8 cellular contexts compared by ENCODE assay signal in genomic region chr11:2378527-2379210, GRCh38. TPM values are rescaled to one million over a fixed set of nuclear protein-coding genes. Genes with fewer than 3 reads are reported as not detected.
DNase-seq lines count a peak whose midpoint lies in the region; ATAC-seq and TF ChIP-seq lines count a peak whose summit lies in the region.

No MANE protein-coding gene starts in this region.

- no peaks in the 10 kb centered on the region for H3K9me3 ChIP-seq in esophagus (ENCODE audit: control insufficient read depth in 2 of 2, insufficient read depth in 1 of 2, low read depth in 1 of 2, low read length in 1 of 2)
- H3K9me3 ChIP-seq in neural progenitor cell (ENCODE audit: low read depth) = no peaks in the 10 kb centered on the region

- CTCF ChIA-PET in Calu3 (lab: Charles Lee) = interaction anchor here (0.6 to 1.8 kb wide), 5 partner anchors 22 to 141 kb away, joined by 3 to 9 read pairs (median 4); partner anchors contain the start of gene TSSC4

- H4K20me1 ChIP-seq in neural progenitor cell (ENCODE audit: low read depth) = peaks cover 62% of the 10 kb centered on the region

- peak overlapping the region; percentile 91 to 92 for H3K27ac ChIP-seq in esophagus (ENCODE audit: low read depth in 2 of 2, low read length in 1 of 2)
- no peak overlapping the region for H3K27ac ChIP-seq in neural progenitor cell

- H3K27me3 Mint-ChIP-seq in Calu3 (ENCODE audit: unreplicated experiment) = no peaks in the 10 kb centered on the region
- H3K27me3 Mint-ChIP-seq in neural progenitor cell (ENCODE audit: insufficient read depth, low read depth) = peaks cover 3% of the 10 kb centered on the region

- H3K36me3 ChIP-seq in esophagus (ENCODE audit: control insufficient read depth in 2 of 2, insufficient read depth in 2 of 2, low read length in 1 of 2) (peaks cover 0 to 2% of the 10 kb centered on the region in 2 donors), neural progenitor cell (no peaks in the 10 kb centered on the region)

- peak overlapping the region; percentile 67 for H3K27ac Mint-ChIP-seq in Calu3 (ENCODE audit: unreplicated experiment)
- no peak overlapping the region for H3K27ac Mint-ChIP-seq in neural progenitor cell

- no peak overlapping the region for H2AFZ ChIP-seq in neural progenitor cell (replicated peaks)

- 9 to 15% methylated on average over 22 to 23 of the region's 23 CpGs for WGBS in esophagus, 2 donors

- TF ChIP-seq CTCF in Calu3 (IDR thresholded peaks at IDR 0.05; ENCODE audit: unreplicated experiment) (no peak), neural progenitor cell (IDR thresholded peaks at IDR 0.05) (no peak)

- H3K27me3 ChIP-seq in esophagus (ENCODE audit: control insufficient read depth in 1 of 2, insufficient read depth in 2 of 2, low read length in 2 of 2) (no peaks in the 10 kb centered on the region), neural progenitor cell (peaks cover 10% of the 10 kb centered on the region)

- H3K79me2 ChIP-seq in neural progenitor cell (ENCODE audit: low read depth) = peaks cover 63% of the 10 kb centered on the region

- intact Hi-C loops in Calu3 (cut with micrococcal nuclease; ENCODE audit: unreplicated experiment) = no loop called here

- H3K4me3 Mint-ChIP-seq in Calu3 (ENCODE audit: low read depth, unreplicated experiment) = peak overlapping the region; percentile 86
- H3K4me3 Mint-ChIP-seq in neural progenitor cell = peak overlapping the region; percentile 90

- DNase-seq in Calu3 = no peak
- peak; percentile 88 for DNase-seq in RPMI7951 (ENCODE audit: low read depth)
- DNase-seq in neural progenitor cell (ENCODE audit: low spot score) = peak; percentile 29
- DNase-seq in NCI-H748 treated with DMSO at 0.1 percent for 48 hours (lab: John Stamatoyannopoulos, UW) = no peak
- no peak for DNase-seq in cerebellum (ENCODE audit: low spot score)
- DNase-seq in germinal center (ENCODE audit: low spot score) = no peak

- H3K36me3 Mint-ChIP-seq in Calu3 (ENCODE audit: insufficient read depth, unreplicated experiment) (peaks cover 35% of the 10 kb centered on the region), neural progenitor cell (peaks cover 2% of the 10 kb centered on the region)

- peaks cover 19 to 44% of the 10 kb centered on the region in 2 donors for H3K4me1 ChIP-seq in esophagus (ENCODE audit: control insufficient read depth in 2 of 2, insufficient read depth in 2 of 2, low read length in 1 of 2)
- H3K4me1 ChIP-seq in neural progenitor cell = peaks cover 6% of the 10 kb centered on the region

- no TSS peak for BruUV-seq in Calu3 (replicated peaks; lab: Mats Ljungman, UMichigan)

- H3K4me3 ChIP-seq in esophagus (ENCODE audit: low read depth in 1 of 2, low read length in 2 of 2) (peak overlapping the region; percentile 81 to 83), neural progenitor cell (peak overlapping the region; percentile 98)

- no peaks in the 10 kb centered on the region for H3F3A ChIP-seq in neural progenitor cell (ENCODE audit: low read depth)

- H3K9me3 Mint-ChIP-seq in Calu3 (ENCODE audit: low read depth, unreplicated experiment) (no peaks in the 10 kb centered on the region), neural progenitor cell (no peaks in the 10 kb centered on the region)

- no peak for ATAC-seq in HG02571 (IDR thresholded peaks at IDR 0.05; ENCODE audit: unreplicated experiment)

- peak overlapping the region; percentile 96 for H3K9ac ChIP-seq in neural progenitor cell

- H3K4me2 ChIP-seq in neural progenitor cell = peak overlapping the region; percentile 99

- H3K4me1 Mint-ChIP-seq in Calu3 (ENCODE audit: low read depth, unreplicated experiment) (peaks cover 19% of the 10 kb centered on the region), neural progenitor cell (peaks cover 12% of the 10 kb centered on the region)

RNA-seq across cellular contexts. Expression of gene CD81, which starts 1.6 kb away (rescaled TPM):
- total RNA-seq in Calu3 (2022) (283 and 310 TPM in 2 replicates), neural progenitor cell (ENCODE audit: low replicate concordance) (87.6 and 181 TPM in 2 replicates), cerebellum (90.7 TPM)
- total RNA-seq in RPMI7951 (2014; rRNA removed; shearing (Covaris generic)) = 248 and 386 TPM in 2 replicates
- polyA plus RNA-seq in esophagus = 100 to 1,000 TPM in 1 of 2 donors, 10 to 100 TPM in 1; 56.8 to 175 TPM

RNA-seq across cellular contexts. Expression of gene TSSC4, which starts 21.9 kb away (rescaled TPM):
- 49.4 and 51.9 TPM in 2 replicates for total RNA-seq in Calu3 (2022)
- 22.9 and 38.2 TPM in 2 replicates for total RNA-seq in RPMI7951 (2014; rRNA removed; shearing (Covaris generic))
- 10 to 100 TPM; 29.5 to 34.6 TPM for polyA plus RNA-seq in esophagus
- total RNA-seq in neural progenitor cell (ENCODE audit: low replicate concordance) = 11.1 and 30.2 TPM in 2 replicates
- 17.2 TPM for total RNA-seq in cerebellum

Comparison
In these comparisons a context has a peak if more than half of its experiments do, and no peak if none do; other contexts are left out.
1. DNase-seq: peak in RPMI7951 (single experiment) and neural progenitor cell (single experiment); none in Calu3 (single experiment), NCI-H748 treated with DMSO at 0.1 percent for 48 hours (single experiment), cerebellum (single experiment) and germinal center (single experiment).